ENCODE assay signal across 15 cellular contexts in the genomic region with DNA sequence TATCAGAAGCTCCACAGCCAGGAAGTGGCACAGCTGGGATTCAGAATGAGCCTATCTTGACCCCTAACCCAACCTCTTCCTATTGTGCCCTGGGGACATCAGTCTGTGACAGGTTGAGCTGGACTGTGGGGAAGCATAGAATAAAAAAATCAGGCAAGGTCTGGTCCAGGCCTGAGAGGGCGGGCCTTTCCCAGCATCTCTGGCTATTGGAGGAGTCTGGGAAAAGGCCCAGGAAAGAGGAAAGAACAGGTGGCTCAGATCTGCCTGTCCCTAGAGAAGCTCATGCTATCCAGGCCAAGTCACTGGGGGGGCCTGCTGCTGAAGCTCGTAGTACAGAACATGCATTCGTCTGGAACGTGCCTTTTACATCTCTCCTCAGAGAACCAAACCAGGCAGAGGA.
DNase-seq lines count a peak whose midpoint lies in the region; TF ChIP-seq lines count a peak whose summit lies in the region.
"Had no signal": no experiment of that assay in that cellular context is flagged by ENCODE, and none has a peak within 500 bp of the region (broad histone marks: within the 10 kb centered on the region; RNA-seq: fewer than 3 reads in every experiment).

No MANE protein-coding gene starts in this region.

- no peak overlapping the region for H3K4me3 Mint-ChIP-seq in chondrocyte (ENCODE audit: unreplicated experiment)
- no peak overlapping the region for H3K4me3 Mint-ChIP-seq in activated CD4-positive, alpha-beta memory T cell treated with anti-CD3 and anti-CD28 coated beads, Interleukin-2, amount 10 ng/mL, durations not matched to agents 7 days and 5 days
- H3K4me3 Mint-ChIP-seq: activated CD4-positive, alpha-beta T cell treated with anti-CD3 and anti-CD28 coated beads, Interleukin-2, amount 10 ng/mL, durations not matched to agents 7 days and 5 days; activated T-helper 1 cell treated with anti-CD3 and anti-CD28 coated beads, Interleukin-12 subunit alpha, Interleukin-12 subunit beta, Interleukin-2, Interleukin-4 antibody, amounts not matched to agents 30 ng/mL and 10 ng/mL and 1 ng/mL, durations not matched to agents 14 hours and 24 hours and 36 hours; T-helper 1 cell treated with Interleukin-12 subunit alpha and Interleukin-12 subunit beta and Interleukin-4 antibody, amounts not matched to agents 30 μg/mL and 1 μg/mL, for 36 hours had no signal

- CTCF ChIA-PET in activated CD4-positive, alpha-beta memory T cell treated with anti-CD3 and anti-CD28 coated beads, Interleukin-2, amount 10 ng/mL, durations not matched to agents 7 days and 5 days (lab: Charles Lee) = no interaction called here

- H3K27me3 Mint-ChIP-seq in chondrocyte (ENCODE audit: low read depth) = no peaks in the 10 kb centered on the region
- peaks cover 16% of the 10 kb centered on the region for H3K27me3 Mint-ChIP-seq in activated CD4-positive, alpha-beta memory T cell treated with anti-CD3 and anti-CD28 coated beads, Interleukin-2, amount 10 ng/mL, durations not matched to agents 7 days and 5 days

- peaks cover 5% of the 10 kb centered on the region for H3K36me3 Mint-ChIP-seq in chondrocyte (ENCODE audit: low read depth)
- no peaks in the 10 kb centered on the region for H3K36me3 Mint-ChIP-seq in activated CD4-positive, alpha-beta memory T cell treated with anti-CD3 and anti-CD28 coated beads, Interleukin-2, amount 10 ng/mL, durations not matched to agents 7 days and 5 days (ENCODE audit: low read depth)
- H3K36me3 Mint-ChIP-seq: memory B cell had no signal

- H3K27ac Mint-ChIP-seq in chondrocyte (ENCODE audit: unreplicated experiment) = peak overlapping the region; percentile 22
- H3K27ac Mint-ChIP-seq in activated CD4-positive, alpha-beta memory T cell treated with anti-CD3 and anti-CD28 coated beads, Interleukin-2, amount 10 ng/mL, durations not matched to agents 7 days and 5 days = no peak overlapping the region
- H3K27ac Mint-ChIP-seq: activated CD4-positive, alpha-beta T cell treated with anti-CD3 and anti-CD28 coated beads, Interleukin-2, amount 10 ng/mL, durations not matched to agents 7 days and 5 days; activated T-helper 1 cell treated with anti-CD3 and anti-CD28 coated beads, Interleukin-12 subunit alpha, Interleukin-12 subunit beta, Interleukin-2, Interleukin-4 antibody, amounts not matched to agents 30 ng/mL and 10 ng/mL and 1 ng/mL, durations not matched to agents 14 hours and 24 hours and 36 hours; memory B cell; T-helper 1 cell treated with Interleukin-12 subunit alpha and Interleukin-12 subunit beta and Interleukin-4 antibody, amounts not matched to agents 30 μg/mL and 1 μg/mL, for 36 hours had no signal

- H3K4me1 Mint-ChIP-seq in chondrocyte (ENCODE audit: low read depth) = peaks cover 28% of the 10 kb centered on the region
- no peaks in the 10 kb centered on the region for H3K4me1 Mint-ChIP-seq in activated CD4-positive, alpha-beta memory T cell treated with anti-CD3 and anti-CD28 coated beads, Interleukin-2, amount 10 ng/mL, durations not matched to agents 7 days and 5 days
- H3K4me1 Mint-ChIP-seq: activated CD4-positive, alpha-beta T cell treated with anti-CD3 and anti-CD28 coated beads, Interleukin-2, amount 10 ng/mL, durations not matched to agents 7 days and 5 days had no signal

- no peak for TF ChIP-seq CTCF in chondrocyte (IDR thresholded peaks at IDR 0.05)

- DNase-seq in Ammon's horn (ENCODE audit: low spot score) (peak; percentile 25), NCI-H2171 (lab: John Stamatoyannopoulos, UW) (peak; percentile 19), chondrocyte (ENCODE audit: low spot score) (no peak), myocyte (ENCODE audit: low read depth) (peak; percentile 65), SKM-1 treated with dmso at 0.1 percent for 144 hours (lab: John Stamatoyannopoulos, UW; ENCODE audit: unreplicated experiment) (no peak), NCI-H1694 treated with DMSO at 0.1 percent for 48 hours (lab: John Stamatoyannopoulos, UW) (no peak), NOMO-1 (lab: John Stamatoyannopoulos, UW; ENCODE audit: unreplicated experiment in 2 of 2) (no peak)
- no peak for DNase-seq in activated CD4-positive, alpha-beta memory T cell treated with anti-CD3 and anti-CD28 coated beads, Interleukin-2, amount 10 ng/mL, durations not matched to agents 7 days and 5 days
- DNase-seq: activated CD4-positive, alpha-beta T cell treated with anti-CD3 and anti-CD28 coated beads, Interleukin-2, amount 10 ng/mL, durations not matched to agents 7 days and 5 days; nucleus accumbens; spleen; stomach had no signal

- no peaks in the 10 kb centered on the region for H3K9me3 Mint-ChIP-seq in chondrocyte (ENCODE audit: low read depth)
- H3K9me3 Mint-ChIP-seq in activated CD4-positive, alpha-beta memory T cell treated with anti-CD3 and anti-CD28 coated beads, Interleukin-2, amount 10 ng/mL, durations not matched to agents 7 days and 5 days = no peaks in the 10 kb centered on the region
- H3K9me3 Mint-ChIP-seq: activated CD4-positive, alpha-beta T cell treated with anti-CD3 and anti-CD28 coated beads, Interleukin-2, amount 10 ng/mL, durations not matched to agents 7 days and 5 days; activated T-helper 1 cell treated with anti-CD3 and anti-CD28 coated beads, Interleukin-12 subunit alpha, Interleukin-12 subunit beta, Interleukin-2, Interleukin-4 antibody, amounts not matched to agents 30 ng/mL and 10 ng/mL and 1 ng/mL, durations not matched to agents 14 hours and 24 hours and 36 hours; memory B cell; T-helper 1 cell treated with Interleukin-12 subunit alpha and Interleukin-12 subunit beta and Interleukin-4 antibody, amounts not matched to agents 30 μg/mL and 1 μg/mL, for 36 hours had no signal

- POLR2A ChIA-PET in activated CD4-positive, alpha-beta memory T cell treated with anti-CD3 and anti-CD28 coated beads, Interleukin-2, amount 10 ng/mL, durations not matched to agents 7 days and 5 days (lab: Charles Lee) = no interaction called here

Comparison
In these comparisons a context has a peak if more than half of its experiments do, and no peak if none do; other contexts are left out.
1. DNase-seq: peak in Ammon's horn (single experiment), NCI-H2171 (single experiment) and myocyte (single experiment); none in chondrocyte (single experiment), activated CD4-positive, alpha-beta memory T cell treated with anti-CD3 and anti-CD28 coated beads, Interleukin-2, amount 10 ng/mL, durations not matched to agents 7 days and 5 days (single experiment), SKM-1 treated with dmso at 0.1 percent for 144 hours (single experiment), NCI-H1694 treated with DMSO at 0.1 percent for 48 hours (single experiment) and NOMO-1 (0 of 2).